In genomic region chr5:61331407-61332368, GRCh38 we compare ENCODE assay signal across 1 cellular context.
TF ChIP-seq lines count a peak whose summit lies in the region.

ZSWIM6 (plus strand) TSS chr5:61332258; CDS start chr5:61332273, 15 bp downstream.

TF ChIP-seq in A549, 52 proteins besides CTCF, POLR2A, EP300 and RAD21 (continued from another document):
- TF ChIP-seq ELK1 (IDR thresholded peaks at IDR 0.05; ENCODE audit: low read depth, low read length) = 0 out of 2 replicates have a peak, but pooled peaks have one; percentile 22
- peak; percentile 100 for TF ChIP-seq ZFP36 (IDR thresholded peaks at IDR 0.05; ENCODE audit: borderline replicate concordance, partially characterized antibody)
- 0 out of 2 replicates have a peak, but pooled peaks have one; percentile 59 for TF ChIP-seq TFCP2L1 (CRISPR knock-in tag; IDR thresholded peaks at IDR 0.05)
- TF ChIP-seq JUNB (IDR thresholded peaks at IDR 0.05) = no peak
- 0 out of 2 replicates have a peak, but pooled peaks have one; percentile 27 for TF ChIP-seq MYC (IDR thresholded peaks at IDR 0.05; ENCODE audit: borderline replicate concordance, low read length)
- TF ChIP-seq JUN (IDR thresholded peaks at IDR 0.05) = peak in 1 of 2 experiments; percentile 61; a peak in 3 of 5 replicates
- no peak for TF ChIP-seq ATOH8 (CRISPR knock-in tag; IDR thresholded peaks at IDR 0.05; ENCODE audit: low read depth)
- no peak for TF ChIP-seq FOSL2 (IDR thresholded peaks at IDR 0.05)
- TF ChIP-seq FOSL2 (CRISPR knock-in tag; IDR thresholded peaks at IDR 0.05) = no peak
- TF ChIP-seq NR3C1 (IDR thresholded peaks at IDR 0.05) = no peak
- TF ChIP-seq RARB (CRISPR knock-in tag; IDR thresholded peaks at IDR 0.05) = no peak
